Comparison of ENCODE assay signal across 14 cellular contexts in genomic region chr18:9148239-9148552, GRCh38. TPM values are rescaled to one million over a fixed set of nuclear protein-coding genes. Genes with fewer than 3 reads are reported as not detected.
DNase-seq lines count a peak whose midpoint lies in the region; ATAC-seq, FAIRE-seq and TF ChIP-seq lines count a peak whose summit lies in the region.
"Had no signal": no experiment of that assay in that cellular context is flagged by ENCODE, and none has a peak within 500 bp of the region (broad histone marks: within the 10 kb centered on the region; RNA-seq: fewer than 3 reads in every experiment).

No MANE protein-coding gene starts in this region.

- no peak overlapping the region for H3K27ac Mint-ChIP-seq in CD4-positive, CD25-positive, alpha-beta regulatory T cell
- H3K27ac Mint-ChIP-seq in CD8-positive, alpha-beta T cell = no peak overlapping the region
- H3K27ac Mint-ChIP-seq: neural progenitor cell had no signal

- peaks cover 100% of the 10 kb centered on the region for H3K79me2 ChIP-seq in OCI-LY7 (ENCODE audit: insufficient read depth, low read depth, low read length)
- peaks cover 95% of the 10 kb centered on the region for H3K79me2 ChIP-seq in K562 (ENCODE audit: control insufficient read depth, insufficient read depth, low read length)

- H3K4me3 Mint-ChIP-seq in CD4-positive, CD25-positive, alpha-beta regulatory T cell = no peak overlapping the region
- no peak overlapping the region for H3K4me3 Mint-ChIP-seq in CD8-positive, alpha-beta T cell
- H3K4me3 Mint-ChIP-seq: activated naive CD4-positive, alpha-beta T cell treated with anti-CD3 and anti-CD28 coated beads for 36 hours; neural progenitor cell had no signal

- H3K27me3 ChIP-seq in CD4-positive, CD25-positive, alpha-beta regulatory T cell (ENCODE audit: control insufficient read depth, insufficient read depth, low read length) = no peaks in the 10 kb centered on the region
- H3K27me3 ChIP-seq in K562 (ENCODE audit: control insufficient read depth in 2 of 2, insufficient read depth in 2 of 2, low read length in 2 of 2) (no peaks in the 10 kb centered on the region), pancreas (no peaks in the 10 kb centered on the region), neuronal stem cell (ENCODE audit: control insufficient read depth in 3 of 3, insufficient read depth in 3 of 3, low read depth in 1 of 3, low read length in 3 of 3) (no peaks in the 10 kb centered on the region)
- H3K27me3 ChIP-seq in CD8-positive, alpha-beta T cell (ENCODE audit: insufficient read depth, low read length) = no peaks in the 10 kb centered on the region
- H3K27me3 ChIP-seq: cardiac muscle cell, neural progenitor cell, sigmoid colon had no signal

- FAIRE-seq in K562 (lab: Jason Lieb, UNC) = no peak
- peak; percentile 9 for FAIRE-seq in pancreas (lab: Jason Lieb, UNC)

- no peak; the same call in 1 of the 2 replicates for TF ChIP-seq CTCF in OCI-LY7 (conservative IDR thresholded peaks at IDR 0.05; ENCODE audit: low read length)
- no peak for TF ChIP-seq CTCF in K562 (IDR thresholded peaks at IDR 0.05 in 2 of 3, conservative IDR thresholded peaks at IDR 0.05 in 1 of 3; ENCODE audit: insufficient read depth in 2 of 3, low read depth in 1 of 3, low read length in 3 of 3)
- TF ChIP-seq CTCF in pancreas (IDR thresholded peaks at IDR 0.05) = no peak
- TF ChIP-seq CTCF in CD8-positive, alpha-beta T cell (IDR thresholded peaks at IDR 0.05) = no peak

- TF ChIP-seq POLR2A in K562 (conservative IDR thresholded peaks at IDR 0.05) = no peak

- peaks cover 5% of the 10 kb centered on the region for H3K79me1 ChIP-seq in neuronal stem cell (ENCODE audit: low read depth, low read length)

- no peak for TF ChIP-seq EP300 in K562 (IDR thresholded peaks at IDR 0.05; ENCODE audit: low read length)

- no peak overlapping the region for H3K14ac ChIP-seq in neuronal stem cell (ENCODE audit: low read length)

- H4K20me1 ChIP-seq in OCI-LY7 (ENCODE audit: insufficient read depth, low read length) (no peaks in the 10 kb centered on the region; the same call in 1 of the 2 replicates), K562 (replicated peaks; ENCODE audit: control insufficient read depth, insufficient read depth, low read length) (no peaks in the 10 kb centered on the region; the same call in 1 of the 2 replicates)

- no peak for TF ChIP-seq RAD21 in K562 (CRISPR knock-in tag; conservative IDR thresholded peaks at IDR 0.05 in 1 of 2, IDR thresholded peaks at IDR 0.05 in 1 of 2)

- BruUV-seq in OCI-LY7 (replicated peaks; lab: Mats Ljungman, UMichigan) (no TSS peak), K562 (replicated peaks; lab: Mats Ljungman, UMichigan) (no TSS peak)

- no peak overlapping the region for H2AK5ac ChIP-seq in neuronal stem cell (ENCODE audit: low read depth, low read length)

- WGBS in K562 (ENCODE audit: insufficient coverage, low coverage, missing lambda C conversion rate) = 30% methylated on average over 1 of the region's 1 CpG
- 10 to 14% methylated on average over 1 of the region's 1 CpG for WGBS in pancreas, 2 donors
- no CpG with 5 or more reads among the region's 1 CpG for WGBS in neuronal stem cell (ENCODE audit: extremely low coverage in 2 of 2, insufficient read length in 2 of 2, insufficient replicate concordance in 1 of 2), 2 donors

- H3K27me3 Mint-ChIP-seq in CD4-positive, CD25-positive, alpha-beta regulatory T cell = no peaks in the 10 kb centered on the region
- H3K27me3 Mint-ChIP-seq in CD8-positive, alpha-beta T cell (ENCODE audit: low read depth) = no peaks in the 10 kb centered on the region

- H4K91ac ChIP-seq in neuronal stem cell (ENCODE audit: low read depth, low read length, poor library complexity) = no peak overlapping the region

- no peaks in the 10 kb centered on the region for H3K9me3 ChIP-seq in CD4-positive, CD25-positive, alpha-beta regulatory T cell (ENCODE audit: control insufficient read depth in 2 of 2, low read length in 2 of 2)
- H3K9me3 ChIP-seq in OCI-LY7 (ENCODE audit: low read length) = no peaks in the 10 kb centered on the region
- H3K9me3 ChIP-seq in K562 (replicated peaks; ENCODE audit: control insufficient read depth, insufficient read depth, low read depth, low read length) = no peaks in the 10 kb centered on the region
- no peaks in the 10 kb centered on the region for H3K9me3 ChIP-seq in pancreas
- H3K9me3 ChIP-seq in CD8-positive, alpha-beta T cell (ENCODE audit: low read length) = no peaks in the 10 kb centered on the region
- no peaks in the 10 kb centered on the region for H3K9me3 ChIP-seq in neuronal stem cell (replicated peaks in 1 of 2; ENCODE audit: control insufficient read depth in 2 of 2, insufficient read depth in 1 of 2, low read depth in 1 of 2, low read length in 2 of 2)
- H3K9me3 ChIP-seq: lower lobe of right lung, sigmoid colon had no signal

- H2AFZ ChIP-seq in OCI-LY7 (ENCODE audit: low read length) (no peak overlapping the region), K562 (ENCODE audit: low read depth, low read length) (no peak overlapping the region), neuronal stem cell (ENCODE audit: low read length) (no peak overlapping the region)
- H2AFZ ChIP-seq: neural progenitor cell had no signal

- H3K9me2 ChIP-seq in OCI-LY7 (ENCODE audit: insufficient read depth, low read length) = no peaks in the 10 kb centered on the region

- intact Hi-C loops in OCI-LY7 (cut with micrococcal nuclease; ENCODE audit: unreplicated experiment) (loop anchor here (1.0 to 5.0 kb wide), 4 partner anchors 75 to 536 kb away; no protein-coding TSS in a partner anchor), K562 (cut with micrococcal nuclease) (loop anchor here (1.0 to 10.0 kb wide), 5 partner anchors 75 to 493 kb away; no protein-coding TSS in a partner anchor), pancreas (cut with DNase I) (loop anchor here in 1 of 3 donors (5.0 kb wide), 1 partner anchor 71 kb away; no protein-coding TSS in a partner anchor)
- intact Hi-C loops in CD8-positive, alpha-beta T cell (cut with DNase I, micrococcal nuclease) = loop anchor here (1.0 to 10.0 kb wide), 5 partner anchors 8 to 443 kb away; partner anchors contain the start of genes MTCL1 (in 1 of the 2) and RALBP1 (in 1 of the 2)

- no peak overlapping the region for H2BK15ac ChIP-seq in neuronal stem cell (ENCODE audit: low read length)

- no peaks in the 10 kb centered on the region for H3K9me1 ChIP-seq in K562 (ENCODE audit: control insufficient read depth, insufficient read depth, low read length)

- CTCF ChIA-PET in OCI-LY7 (lab: Charles Lee; ENCODE audit: unreplicated experiment) = no interaction called here
- CTCF ChIA-PET in K562 (lab: Yijun Ruan, JAX; ENCODE audit: low intra/inter-chr PET ratio) = no interaction called here
- CTCF ChIA-PET in CD8-positive, alpha-beta T cell (lab: Charles Lee) = interaction anchor here (0.9 to 2.5 kb wide), 7 partner anchors 40 to 78 kb away, joined by 3 to 28 read pairs (median 4); no protein-coding TSS in a partner anchor

- peaks cover 87% of the 10 kb centered on the region for H3K4me1 ChIP-seq in CD4-positive, CD25-positive, alpha-beta regulatory T cell (ENCODE audit: control insufficient read depth, insufficient read depth, low read length, poor library complexity, severe bottlenecking)
- H3K4me1 ChIP-seq in OCI-LY7 (ENCODE audit: insufficient read depth, low read length, poor library complexity, severe bottlenecking) = peaks cover 53% of the 10 kb centered on the region
- peaks cover 3 to 13% of the 10 kb centered on the region in 2 experiments; a peak in 4 of 5 replicates for H3K4me1 ChIP-seq in K562 (replicated peaks in 1 of 2; ENCODE audit: control insufficient read depth in 2 of 2, insufficient read depth in 2 of 2, low read length in 2 of 2)
- H3K4me1 ChIP-seq in pancreas = peaks cover 19 to 49% (median 41%) of the 10 kb centered on the region in 3 donors
- peaks cover 46% of the 10 kb centered on the region for H3K4me1 ChIP-seq in CD8-positive, alpha-beta T cell (ENCODE audit: insufficient read depth, low read length)
- H3K4me1 ChIP-seq in neuronal stem cell (ENCODE audit: control insufficient read depth in 2 of 2, insufficient read depth in 1 of 2, low read depth in 1 of 2, low read length in 2 of 2) = peaks cover 0 to 7% of the 10 kb centered on the region in 2 donors
- H3K4me1 ChIP-seq: neural progenitor cell had no signal

- H3K9ac ChIP-seq in K562 (ENCODE audit: insufficient read depth in 1 of 2, low read depth in 2 of 2, low read length in 2 of 2) (no peak overlapping the region), neuronal stem cell (ENCODE audit: low read depth, low read length, poor library complexity) (no peak overlapping the region)
- H3K9ac ChIP-seq: neural progenitor cell had no signal

- H2BK5ac ChIP-seq in neuronal stem cell (ENCODE audit: low read length) = no peak overlapping the region

- no peak overlapping the region for H2BK12ac ChIP-seq in neuronal stem cell (ENCODE audit: low read length)

- peak overlapping the region; percentile 38 for H3K4me3 ChIP-seq in CD4-positive, CD25-positive, alpha-beta regulatory T cell (ENCODE audit: low read depth, low read length)
- H3K4me3 ChIP-seq in OCI-LY7 (ENCODE audit: low read depth, low read length, poor library complexity, severe bottlenecking) = no peak overlapping the region
- no peak overlapping the region for H3K4me3 ChIP-seq in K562
- H3K4me3 ChIP-seq in pancreas = no peak overlapping the region
- no peak overlapping the region for H3K4me3 ChIP-seq in CD8-positive, alpha-beta T cell (ENCODE audit: low read depth, low read length)
- no peak overlapping the region for H3K4me3 ChIP-seq in neuronal stem cell (ENCODE audit: low read length in 2 of 2)
- H3K4me3 ChIP-seq: cardiac muscle cell, lower lobe of right lung, neural progenitor cell, sigmoid colon, SK-N-MC had no signal

- H3K23ac ChIP-seq in neuronal stem cell (ENCODE audit: low read depth, low read length, poor library complexity) = no peak overlapping the region

- H3K18ac ChIP-seq in neuronal stem cell (ENCODE audit: low read length) = no peak overlapping the region

- POLR2A ChIA-PET in OCI-LY7 (lab: Charles Lee) (no interaction called here), K562 (lab: Yijun Ruan, JAX) (interaction anchor here (0.6 to 1.3 kb wide), 5 partner anchors 9 to 96 kb away, joined by 3 to 9 read pairs (median 3); no protein-coding TSS in a partner anchor)
- POLR2A ChIA-PET in CD8-positive, alpha-beta T cell (lab: Charles Lee) = interaction anchor here (1.0 to 1.4 kb wide), 5 partner anchors 9 to 186 kb away, joined by 3 to 5 read pairs (median 3); partner anchors contain the start of genes NDUFV2 and TWSG1

- H3K27ac ChIP-seq in CD4-positive, CD25-positive, alpha-beta regulatory T cell (ENCODE audit: insufficient read depth, low read length, poor library complexity, severe bottlenecking) = peak overlapping the region; percentile 65
- H3K27ac ChIP-seq in OCI-LY7 (ENCODE audit: low read depth, low read length, poor library complexity, severe bottlenecking) = peak overlapping the region; percentile 70
- H3K27ac ChIP-seq in K562 (ENCODE audit: extremely low read depth, low read depth, low read length) = no peak overlapping the region; the same call in 2 of the 3 replicates
- peak overlapping the region in 1 of 4 donors; percentile 61 for H3K27ac ChIP-seq in pancreas
- H3K27ac ChIP-seq in CD8-positive, alpha-beta T cell (ENCODE audit: low read depth, low read length) = no peak overlapping the region
- no peak overlapping the region for H3K27ac ChIP-seq in neuronal stem cell (replicated peaks; ENCODE audit: low read length)
- H3K27ac ChIP-seq: cardiac muscle cell, neural progenitor cell had no signal

- H4K8ac ChIP-seq in neuronal stem cell (ENCODE audit: low read depth, low read length) = no peak overlapping the region

- no peaks in the 10 kb centered on the region for H3K36me3 Mint-ChIP-seq in CD4-positive, CD25-positive, alpha-beta regulatory T cell
- peaks cover under 1% of the 10 kb centered on the region for H3K36me3 Mint-ChIP-seq in CD8-positive, alpha-beta T cell

- H3K4ac ChIP-seq in neuronal stem cell (ENCODE audit: low read length) = no peak overlapping the region

- H3K4me1 Mint-ChIP-seq in CD4-positive, CD25-positive, alpha-beta regulatory T cell = peaks cover 57 to 88% (median 72%) of the 10 kb centered on the region in 4 donors
- peaks cover 82% of the 10 kb centered on the region for H3K4me1 Mint-ChIP-seq in CD8-positive, alpha-beta T cell (ENCODE audit: low read depth)

- H3K9me3 Mint-ChIP-seq in CD4-positive, CD25-positive, alpha-beta regulatory T cell = no peaks in the 10 kb centered on the region
- no peaks in the 10 kb centered on the region for H3K9me3 Mint-ChIP-seq in CD8-positive, alpha-beta T cell
- H3K9me3 Mint-ChIP-seq: activated naive CD4-positive, alpha-beta T cell treated with anti-CD3 and anti-CD28 coated beads for 36 hours; neural progenitor cell had no signal

- in situ Hi-C loops in K562 (cut with MboI) = loop anchor here (5.0 kb wide), 1 partner anchor 76 kb away; no protein-coding TSS in a partner anchor

- H2BK120ac ChIP-seq in neuronal stem cell (ENCODE audit: low read depth, low read length) = no peak overlapping the region

- no peak for ATAC-seq in CD4-positive, CD25-positive, alpha-beta regulatory T cell (ENCODE audit: low read depth in 2 of 2)
- ATAC-seq in K562 (no peak), pancreas (no peak)
- ATAC-seq in CD8-positive, alpha-beta T cell = no peak

- DNase-seq in CD4-positive, CD25-positive, alpha-beta regulatory T cell = no peak
- DNase-seq in OCI-LY7 (ENCODE audit: low spot score) (no peak), K562 (ENCODE audit: extremely low read depth in 1 of 4, low spot score in 3 of 4) (no peak), pancreas (no peak), iPS-NIHi11 (ENCODE audit: low spot score) (no peak), neuronal stem cell (ENCODE audit: low spot score) (no peak)
- no peak for DNase-seq in CD8-positive, alpha-beta T cell
- DNase-seq: lower lobe of right lung, NCI-H1436 treated with DMSO at 0.1 percent for 48 hours, sigmoid colon had no signal

- H3K4me2 ChIP-seq in OCI-LY7 (ENCODE audit: low read length) (peak overlapping the region; percentile 68; the same call in 1 of the 2 replicates), K562 (ENCODE audit: insufficient read depth, low read length) (no peak overlapping the region), neuronal stem cell (ENCODE audit: insufficient read depth, low read length, poor library complexity, severe bottlenecking) (no peak overlapping the region)
- H3K4me2 ChIP-seq: neural progenitor cell had no signal

- H3K36me3 ChIP-seq in CD4-positive, CD25-positive, alpha-beta regulatory T cell (ENCODE audit: control insufficient read depth, insufficient read depth, low read length) = no peaks in the 10 kb centered on the region
- H3K36me3 ChIP-seq in OCI-LY7 (ENCODE audit: insufficient read depth, low read length) (peaks cover 4% of the 10 kb centered on the region), K562 (ENCODE audit: control insufficient read depth, insufficient read depth, low read length) (no peaks in the 10 kb centered on the region), pancreas (no peaks in the 10 kb centered on the region), neuronal stem cell (replicated peaks in 1 of 2; ENCODE audit: control insufficient read depth in 2 of 2, insufficient read depth in 2 of 2, low read length in 2 of 2) (no peaks in the 10 kb centered on the region)
- no peaks in the 10 kb centered on the region for H3K36me3 ChIP-seq in CD8-positive, alpha-beta T cell (ENCODE audit: insufficient read depth, low read length)
- H3K36me3 ChIP-seq: cardiac muscle cell, lower lobe of right lung, neural progenitor cell, sigmoid colon had no signal

RNA-seq across cellular contexts. Expression of gene ANKRD12, which starts 11.6 kb away (rescaled TPM):
- total RNA-seq in CD4-positive, CD25-positive, alpha-beta regulatory T cell = 200 TPM
- 10 to 100 TPM; 28.2 to 41.9 (median 37.0) TPM for polyA plus RNA-seq in CD4-positive, CD25-positive, alpha-beta regulatory T cell
- total RNA-seq in OCI-LY7 (2014; rRNA removed; shearing (Covaris generic)) = 65.9 and 74.5 TPM in 2 replicates
- 66.5 and 67.0 TPM in 2 replicates for total RNA-seq in OCI-LY7 (2022)
- total RNA-seq in K562 (2011; cell fraction: chromatin; rRNA removed; ENCODE audit: low replicate concordance) = 17.5 and 89.7 TPM in 2 replicates
- 16.0 and 17.8 TPM in 2 replicates for total RNA-seq in K562 (2011; cell fraction: nucleolus; rRNA removed)
- 20.1 and 30.6 TPM in 2 replicates for total RNA-seq in K562 (2011; cell fraction: nucleoplasm; rRNA removed)
- total RNA-seq in K562 (2014; rRNA removed) = 15.9 and 24.7 TPM in 2 replicates
- total RNA-seq in K562 (2014; rRNA removed; fragmentation: Illumina TruSeq; extraction: Trizol) = 23.6 and 29.9 TPM in 2 replicates
- 24.7 and 28.2 TPM in 2 replicates for total RNA-seq in K562 (2015; rRNA removed; fragmentation: Illumina TruSeq; extraction: Trizol)
- 24.2 and 25.4 TPM in 2 replicates for total RNA-seq in K562 (2021)
- 10.7 and 11.8 TPM in 2 replicates for polyA plus RNA-seq in K562 (2011; rRNA removed)
- 1.3 and 3.0 TPM in 2 replicates for polyA plus RNA-seq in K562 (2011; cell fraction: cytosol; rRNA removed)
- polyA plus RNA-seq in K562 (2011; cell fraction: nucleus; rRNA removed) = 18.0 and 18.6 TPM in 2 replicates
- 10.7 and 12.0 TPM in 2 replicates for polyA plus RNA-seq in K562 (2012)
- polyA plus RNA-seq in K562 (2014; fragmentation: Illumina TruSeq; extraction: Trizol) = 9.5 and 16.0 TPM in 2 replicates
- 10 to 100 TPM; 12.3 to 15.7 TPM for polyA plus RNA-seq in K562 (2014; fragmentation: Nextera tagmentation; extraction: Ambion mirVana)
- polyA plus RNA-seq in K562 (2014; rRNA removed) = 5.8 and 6.6 TPM in 2 replicates
- 88.7 and 115 TPM in 2 replicates for polyA minus RNA-seq in K562 (2011; rRNA and poly(A)+ RNA removed)
- polyA minus RNA-seq in K562 (2011; cell fraction: cytosol; rRNA and poly(A)+ RNA removed) = 21.7 and 26.1 TPM in 2 replicates
- 29.1 and 58.8 TPM in 2 replicates for polyA minus RNA-seq in K562 (2011; cell fraction: nucleus; rRNA and poly(A)+ RNA removed)
- 10 to 100 TPM; 23.1 to 51.7 (median 29.8) TPM for total RNA-seq in pancreas
- 10 to 100 TPM; 14.5 to 20.0 TPM for polyA plus RNA-seq in pancreas
- 100 to 1,000 TPM; 167 to 177 TPM for total RNA-seq in CD8-positive, alpha-beta T cell
- polyA plus RNA-seq in neuronal stem cell (2013, experiment 1 of 2) = 42.6 TPM
- 44.5 TPM for polyA plus RNA-seq in neuronal stem cell (2013, experiment 2 of 2)

RNA-seq across cellular contexts. Expression of gene NDUFV2, which starts 45.7 kb away (rescaled TPM):
- total RNA-seq in CD4-positive, CD25-positive, alpha-beta regulatory T cell = 207 TPM
- 100 to 1,000 TPM; 221 to 282 (median 255) TPM for polyA plus RNA-seq in CD4-positive, CD25-positive, alpha-beta regulatory T cell
- total RNA-seq in OCI-LY7 (2014; rRNA removed; shearing (Covaris generic)) = 145 and 185 TPM in 2 replicates
- total RNA-seq in OCI-LY7 (2022) = 201 and 213 TPM in 2 replicates
- total RNA-seq in K562 (2011; cell fraction: chromatin; rRNA removed; ENCODE audit: low replicate concordance) = 122 and 367 TPM in 2 replicates
- total RNA-seq in K562 (2011; cell fraction: nucleolus; rRNA removed) = 101 and 132 TPM in 2 replicates
- total RNA-seq in K562 (2011; cell fraction: nucleoplasm; rRNA removed) = 250 and 347 TPM in 2 replicates
- 213 and 332 TPM in 2 replicates for total RNA-seq in K562 (2014; rRNA removed)
- total RNA-seq in K562 (2014; rRNA removed; fragmentation: Illumina TruSeq; extraction: Trizol) = 378 and 409 TPM in 2 replicates
- total RNA-seq in K562 (2015; rRNA removed; fragmentation: Illumina TruSeq; extraction: Trizol) = 341 and 397 TPM in 2 replicates
- 302 and 312 TPM in 2 replicates for total RNA-seq in K562 (2021)
- 451 and 487 TPM in 2 replicates for polyA plus RNA-seq in K562 (2011; rRNA removed)
- polyA plus RNA-seq in K562 (2011; cell fraction: cytosol; rRNA removed) = 117 and 214 TPM in 2 replicates
- polyA plus RNA-seq in K562 (2011; cell fraction: nucleus; rRNA removed) = 97.9 and 211 TPM in 2 replicates
- 263 and 279 TPM in 2 replicates for polyA plus RNA-seq in K562 (2012)
- 354 and 361 TPM in 2 replicates for polyA plus RNA-seq in K562 (2014; fragmentation: Illumina TruSeq; extraction: Trizol)
- 100 to 1,000 TPM; 384 to 550 TPM for polyA plus RNA-seq in K562 (2014; fragmentation: Nextera tagmentation; extraction: Ambion mirVana)
- polyA plus RNA-seq in K562 (2014; rRNA removed) = 389 and 437 TPM in 2 replicates
- polyA minus RNA-seq in K562 (2011; rRNA and poly(A)+ RNA removed) = 148 and 223 TPM in 2 replicates
- polyA minus RNA-seq in K562 (2011; cell fraction: cytosol; rRNA and poly(A)+ RNA removed) = 44.6 and 66.0 TPM in 2 replicates
- polyA minus RNA-seq in K562 (2011; cell fraction: nucleus; rRNA and poly(A)+ RNA removed) = 155 and 334 TPM in 2 replicates
- total RNA-seq in pancreas = 10 to 100 TPM; 48.1 to 64.1 (median 60.7) TPM
- polyA plus RNA-seq in pancreas = 100 to 1,000 TPM; 101 to 115 TPM
- total RNA-seq in CD8-positive, alpha-beta T cell = 100 to 1,000 TPM; 229 to 249 TPM
- polyA plus RNA-seq in neuronal stem cell (2013, experiment 1 of 2) = 208 TPM
- 218 TPM for polyA plus RNA-seq in neuronal stem cell (2013, experiment 2 of 2)

Comparison
In these comparisons a context has a peak if more than half of its experiments do, and no peak if none do; other contexts are left out.
1. H3K27ac ChIP-seq: peak in CD4-positive, CD25-positive, alpha-beta regulatory T cell (single experiment) and OCI-LY7 (single experiment); none in K562 (single experiment), CD8-positive, alpha-beta T cell (single experiment) and neuronal stem cell (single experiment).